2 cellular contexts compared by ENCODE assay signal in genomic region chr6:132020138-132020551, GRCh38.
TF ChIP-seq lines count a peak whose summit lies in the region.

No MANE protein-coding gene starts in this region.

TF ChIP-seq in IMR-90, 13 proteins besides CTCF, POLR2A, EP300 and RAD21 (continued from another document):
- TF ChIP-seq CEBPB (IDR thresholded peaks at IDR 0.05; ENCODE audit: low read depth, low read length): no peak
- no peak for TF ChIP-seq MAFK (IDR thresholded peaks at IDR 0.05; ENCODE audit: low read depth, low read length)
- TF ChIP-seq RFX5 (IDR thresholded peaks at IDR 0.05; ENCODE audit: low read depth, low read length): no peak
- TF ChIP-seq CHD1 (IDR thresholded peaks at IDR 0.05; ENCODE audit: low read depth, low read length): no peak
- no peak for TF ChIP-seq RCOR1 (IDR thresholded peaks at IDR 0.05; ENCODE audit: insufficient replicate concordance, low read length)
- no peak for TF ChIP-seq ELK1 (IDR thresholded peaks at IDR 0.05; ENCODE audit: borderline replicate concordance, low read depth, low read length)
TF ChIP-seq in IMR-90: peak in this region for 0.

TF ChIP-seq in GM12891, 5 proteins besides CTCF, POLR2A, EP300 and RAD21 (continued from another document):
- TF ChIP-seq POLR2AphosphoS5 (IDR thresholded peaks at IDR 0.05; ENCODE audit: low read depth, low read length): no peak
- no peak for TF ChIP-seq SPI1 (IDR thresholded peaks at IDR 0.05; ENCODE audit: low read depth, low read length)
- TF ChIP-seq TAF1 (IDR thresholded peaks at IDR 0.05; ENCODE audit: low read depth, low read length): no peak
- no peak for TF ChIP-seq PAX5 (IDR thresholded peaks at IDR 0.05; ENCODE audit: insufficient read depth, low read length, severe bottlenecking)
